Comparison of ENCODE assay signal across 1 cellular context in the genomic region with DNA sequence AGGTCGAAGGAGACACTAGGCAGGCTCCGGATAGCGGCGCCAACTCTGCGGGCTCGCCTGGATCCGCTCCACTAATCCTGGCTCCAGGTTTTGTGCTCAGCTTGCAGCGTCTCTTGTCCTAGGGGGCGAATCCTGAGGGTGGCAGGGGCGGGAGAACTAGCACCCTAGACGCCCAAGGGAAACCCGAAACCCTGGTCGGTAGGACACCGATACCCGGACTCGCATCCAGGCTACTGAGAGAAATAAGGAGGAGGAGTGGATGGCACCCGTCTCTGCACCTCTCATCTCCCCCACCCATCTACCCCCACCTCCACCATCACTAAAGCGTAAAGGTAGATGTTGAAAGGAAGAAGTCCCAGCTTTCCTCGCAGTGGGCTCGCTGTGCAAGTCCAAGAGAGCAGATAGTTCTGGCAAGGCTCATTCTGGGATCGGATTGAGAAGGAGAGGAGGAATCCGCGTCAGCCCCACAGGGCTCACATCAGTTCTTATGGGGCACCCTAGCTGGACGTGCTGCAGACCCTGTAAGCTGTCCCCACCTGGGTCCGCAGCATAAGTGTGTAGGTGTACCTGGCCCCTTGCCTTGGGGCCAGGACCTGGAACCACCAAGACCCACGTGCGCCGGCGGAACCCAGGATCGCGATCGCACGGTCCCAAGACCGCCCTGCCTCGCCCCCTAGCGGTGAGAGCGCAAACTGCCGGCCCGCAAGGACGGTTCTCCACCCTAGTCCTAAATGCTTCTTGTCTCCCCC.
TF ChIP-seq lines count a peak whose summit lies in the region.

No MANE protein-coding gene starts in this region.

TF ChIP-seq in K562, 482 proteins besides CTCF, POLR2A, EP300 and RAD21 (continued from another document):
- TF ChIP-seq, protein P1, sequence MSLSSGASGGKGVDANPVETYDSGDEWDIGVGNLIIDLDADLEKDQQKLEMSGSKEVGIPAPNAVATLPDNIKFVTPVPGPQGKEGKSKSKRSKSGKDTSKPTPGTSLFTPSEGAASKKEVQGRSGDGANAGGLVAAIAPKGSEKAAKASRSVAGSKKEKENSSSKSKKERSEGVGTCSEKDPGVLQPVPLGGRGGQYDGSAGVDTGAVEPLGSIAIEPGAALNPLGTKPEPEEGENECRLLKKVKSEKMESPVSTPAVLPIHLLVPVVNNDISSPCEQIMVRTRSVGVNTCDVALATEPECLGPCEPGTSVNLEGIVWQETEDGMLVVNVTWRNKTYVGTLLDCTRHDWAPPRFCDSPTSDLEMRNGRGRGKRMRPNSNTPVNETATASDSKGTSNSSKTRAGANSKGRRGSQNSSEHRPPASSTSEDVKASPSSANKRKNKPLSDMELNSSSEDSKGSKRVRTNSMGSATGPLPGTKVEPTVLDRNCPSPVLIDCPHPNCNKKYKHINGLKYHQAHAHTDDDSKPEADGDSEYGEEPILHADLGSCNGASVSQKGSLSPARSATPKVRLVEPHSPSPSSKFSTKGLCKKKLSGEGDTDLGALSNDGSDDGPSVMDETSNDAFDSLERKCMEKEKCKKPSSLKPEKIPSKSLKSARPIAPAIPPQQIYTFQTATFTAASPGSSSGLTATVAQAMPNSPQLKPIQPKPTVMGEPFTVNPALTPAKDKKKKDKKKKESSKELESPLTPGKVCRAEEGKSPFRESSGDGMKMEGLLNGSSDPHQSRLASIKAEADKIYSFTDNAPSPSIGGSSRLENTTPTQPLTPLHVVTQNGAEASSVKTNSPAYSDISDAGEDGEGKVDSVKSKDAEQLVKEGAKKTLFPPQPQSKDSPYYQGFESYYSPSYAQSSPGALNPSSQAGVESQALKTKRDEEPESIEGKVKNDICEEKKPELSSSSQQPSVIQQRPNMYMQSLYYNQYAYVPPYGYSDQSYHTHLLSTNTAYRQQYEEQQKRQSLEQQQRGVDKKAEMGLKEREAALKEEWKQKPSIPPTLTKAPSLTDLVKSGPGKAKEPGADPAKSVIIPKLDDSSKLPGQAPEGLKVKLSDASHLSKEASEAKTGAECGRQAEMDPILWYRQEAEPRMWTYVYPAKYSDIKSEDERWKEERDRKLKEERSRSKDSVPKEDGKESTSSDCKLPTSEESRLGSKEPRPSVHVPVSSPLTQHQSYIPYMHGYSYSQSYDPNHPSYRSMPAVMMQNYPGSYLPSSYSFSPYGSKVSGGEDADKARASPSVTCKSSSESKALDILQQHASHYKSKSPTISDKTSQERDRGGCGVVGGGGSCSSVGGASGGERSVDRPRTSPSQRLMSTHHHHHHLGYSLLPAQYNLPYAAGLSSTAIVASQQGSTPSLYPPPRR (CRISPR knock-in tag; IDR thresholded peaks at IDR 0.05; ENCODE audit: borderline replicate concordance), result no peak
- TF ChIP-seq KDM4B (IDR thresholded peaks at IDR 0.05; ENCODE audit: borderline replicate concordance in 2 of 2, low read depth in 1 of 2) (no peak), GATAD2B (IDR thresholded peaks at IDR 0.05; ENCODE audit: borderline replicate concordance) (no peak), ZNF282 (CRISPR knock-in tag; IDR thresholded peaks at IDR 0.05) (no peak), YBX1 (IDR thresholded peaks at IDR 0.05) (no peak), ZNF57 (CRISPR knock-in tag; IDR thresholded peaks at IDR 0.05) (no peak), TARDBP (IDR thresholded peaks at IDR 0.05) (peak; percentile 56; the same call in 1 of the 2 replicates), ZNF324 (CRISPR knock-in tag; IDR thresholded peaks at IDR 0.05) (no peak), CCAR2 (IDR thresholded peaks at IDR 0.05; ENCODE audit: low read depth, low read length) (no peak), CC2D1A (IDR thresholded peaks at IDR 0.05) (peak; percentile 89), ZNF785 (CRISPR knock-in tag; IDR thresholded peaks at IDR 0.05) (no peak), PHF21A (IDR thresholded peaks at IDR 0.05; ENCODE audit: borderline replicate concordance, low read depth) (no peak)
- TF ChIP-seq, protein P2, sequence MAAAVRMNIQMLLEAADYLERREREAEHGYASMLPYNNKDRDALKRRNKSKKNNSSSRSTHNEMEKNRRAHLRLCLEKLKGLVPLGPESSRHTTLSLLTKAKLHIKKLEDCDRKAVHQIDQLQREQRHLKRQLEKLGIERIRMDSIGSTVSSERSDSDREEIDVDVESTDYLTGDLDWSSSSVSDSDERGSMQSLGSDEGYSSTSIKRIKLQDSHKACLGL (CRISPR knock-in tag; IDR thresholded peaks at IDR 0.05; ENCODE audit: borderline replicate concordance, poor library complexity, severe bottlenecking), result no peak
- TF ChIP-seq, protein P3, sequence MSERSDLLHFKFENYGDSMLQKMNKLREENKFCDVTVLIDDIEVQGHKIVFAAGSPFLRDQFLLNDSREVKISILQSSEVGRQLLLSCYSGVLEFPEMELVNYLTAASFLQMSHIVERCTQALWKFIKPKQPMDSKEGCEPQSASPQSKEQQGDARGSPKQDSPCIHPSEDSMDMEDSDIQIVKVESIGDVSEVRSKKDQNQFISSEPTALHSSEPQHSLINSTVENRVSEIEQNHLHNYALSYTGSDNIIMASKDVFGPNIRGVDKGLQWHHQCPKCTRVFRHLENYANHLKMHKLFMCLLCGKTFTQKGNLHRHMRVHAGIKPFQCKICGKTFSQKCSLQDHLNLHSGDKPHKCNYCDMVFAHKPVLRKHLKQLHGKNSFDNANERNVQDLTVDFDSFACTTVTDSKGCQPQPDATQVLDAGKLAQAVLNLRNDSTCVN (CRISPR knock-in tag; IDR thresholded peaks at IDR 0.05), result no peak
